Comparison of ENCODE assay signal across 8 cellular contexts in genomic region chr1:178768423-178768822, GRCh38. TPM values are rescaled to one million over a fixed set of nuclear protein-coding genes. Genes with fewer than 3 reads are reported as not detected.
A peak's percentile ranks its signal among the peaks of the same experiment; 100 is the strongest.
DNase-seq lines count a peak whose midpoint lies in the region; ATAC-seq lines count a peak whose summit lies in the region.

No MANE protein-coding gene starts in this region.

- POLR2A ChIA-PET in naive thymus-derived CD4-positive, alpha-beta T cell (lab: Charles Lee): no interaction called here

- intact Hi-C loops in naive thymus-derived CD4-positive, alpha-beta T cell (cut with micrococcal nuclease): loop anchor here in 1 of 2 donors (1.0 to 10.0 kb wide), 4 partner anchors 226 to 1046 kb away; no protein-coding TSS in a partner anchor

- CTCF ChIA-PET in naive thymus-derived CD4-positive, alpha-beta T cell (lab: Charles Lee): interaction anchor here (0.9 kb wide), 1 partner anchor 16 kb away, joined by 3 read pairs; no protein-coding TSS in a partner anchor

- peak; percentile 44 for ATAC-seq in HG02852 (IDR thresholded peaks at IDR 0.05; ENCODE audit: unreplicated experiment)
- ATAC-seq in effector memory CD8-positive, alpha-beta T cell (replicated peaks): peak; percentile 59
- ATAC-seq in naive thymus-derived CD4-positive, alpha-beta T cell: peak; percentile 61
- ATAC-seq in GM21786 (IDR thresholded peaks at IDR 0.05; ENCODE audit: unreplicated experiment): no peak

- peaks cover 1 to 16% of the 10 kb centered on the region in 2 donors for H3K27me3 Mint-ChIP-seq in effector memory CD8-positive, alpha-beta T cell
- no peaks in the 10 kb centered on the region for H3K27me3 Mint-ChIP-seq in naive thymus-derived CD4-positive, alpha-beta T cell

- H3K36me3 Mint-ChIP-seq in effector memory CD8-positive, alpha-beta T cell (ENCODE audit: insufficient read depth): peaks cover 16% of the 10 kb centered on the region
- peaks cover 0 to 56% (median 44%) of the 10 kb centered on the region in 5 donors for H3K36me3 Mint-ChIP-seq in naive thymus-derived CD4-positive, alpha-beta T cell

- H3K27me3 ChIP-seq in naive thymus-derived CD4-positive, alpha-beta T cell (ENCODE audit: control insufficient read depth in 2 of 2, insufficient read depth in 2 of 2, low read length in 2 of 2): no peaks in the 10 kb centered on the region

- no peaks in the 10 kb centered on the region for H3K4me1 ChIP-seq in naive thymus-derived CD4-positive, alpha-beta T cell (ENCODE audit: control insufficient read depth in 2 of 2, insufficient read depth in 2 of 2, low read length in 2 of 2)

- no peak overlapping the region for H3K27ac Mint-ChIP-seq in effector memory CD8-positive, alpha-beta T cell
- peak overlapping the region in 1 of 9 donors; percentile 16 for H3K27ac Mint-ChIP-seq in naive thymus-derived CD4-positive, alpha-beta T cell

- H3K4me1 Mint-ChIP-seq in effector memory CD8-positive, alpha-beta T cell (ENCODE audit: low read depth in 2 of 2): peaks cover 0 to 1% of the 10 kb centered on the region in 2 donors
- peaks cover 0 to 16% (median 8%) of the 10 kb centered on the region in 7 donors for H3K4me1 Mint-ChIP-seq in naive thymus-derived CD4-positive, alpha-beta T cell

- no peak overlapping the region for H3K27ac ChIP-seq in naive thymus-derived CD4-positive, alpha-beta T cell (ENCODE audit: low read depth, low read length)

- DNase-seq in NCI-H1417 (lab: John Stamatoyannopoulos, UW) (peak; percentile 4 to 65 (median 33)), NCI-H1417 treated with DMSO at 0.1 percent for 48 hours (lab: John Stamatoyannopoulos, UW) (no peak), RPMI8226 (peak; percentile 36), DMS79 (lab: John Stamatoyannopoulos, UW) (no peak)
- DNase-seq in effector memory CD8-positive, alpha-beta T cell: peak in 2 of 3 experiments; percentile 7 to 9
- peak in 5 of 9 donors; percentile 3 to 26 (median 15) for DNase-seq in naive thymus-derived CD4-positive, alpha-beta T cell

- H3K9me3 Mint-ChIP-seq in effector memory CD8-positive, alpha-beta T cell: no peaks in the 10 kb centered on the region
- H3K9me3 Mint-ChIP-seq in naive thymus-derived CD4-positive, alpha-beta T cell: peaks cover 7 to 51% (median 22%) of the 10 kb centered on the region in 11 donors

- peaks cover 0 to 19% (median 0%) of the 10 kb centered on the region in 3 experiments for H3K9me3 ChIP-seq in naive thymus-derived CD4-positive, alpha-beta T cell (ENCODE audit: control insufficient read depth in 2 of 3, low read length in 3 of 3)

- H3K4me3 ChIP-seq in naive thymus-derived CD4-positive, alpha-beta T cell (ENCODE audit: low read length): no peak overlapping the region

- H3K4me3 Mint-ChIP-seq in effector memory CD8-positive, alpha-beta T cell: no peak overlapping the region
- no peak overlapping the region for H3K4me3 Mint-ChIP-seq in naive thymus-derived CD4-positive, alpha-beta T cell

- no peaks in the 10 kb centered on the region for H3K36me3 ChIP-seq in naive thymus-derived CD4-positive, alpha-beta T cell (ENCODE audit: control insufficient read depth in 2 of 3, insufficient read depth in 3 of 3, low read length in 3 of 3)

RNA-seq across cellular contexts. Expression of gene RALGPS2, which starts 43.4 kb away (rescaled TPM):
- 10 to 100 TPM in 4 of 5 experiments, 1 to 10 TPM in 1; 3.7 to 22.3 (median 18.2) TPM for total RNA-seq in naive thymus-derived CD4-positive, alpha-beta T cell
- polyA plus RNA-seq in naive thymus-derived CD4-positive, alpha-beta T cell: 1 to 10 TPM; 7.7 to 9.3 TPM

Comparison
In these comparisons a context has a peak if more than half of its experiments do, and no peak if none do; other contexts are left out.
1. DNase-seq: peak in NCI-H1417 (3 of 3), RPMI8226 (single experiment), effector memory CD8-positive, alpha-beta T cell (2 of 3) and naive thymus-derived CD4-positive, alpha-beta T cell (5 of 9); none in NCI-H1417 treated with DMSO at 0.1 percent for 48 hours (single experiment) and DMS79 (single experiment).